27 cellular contexts compared by ENCODE assay signal in the genomic region with DNA sequence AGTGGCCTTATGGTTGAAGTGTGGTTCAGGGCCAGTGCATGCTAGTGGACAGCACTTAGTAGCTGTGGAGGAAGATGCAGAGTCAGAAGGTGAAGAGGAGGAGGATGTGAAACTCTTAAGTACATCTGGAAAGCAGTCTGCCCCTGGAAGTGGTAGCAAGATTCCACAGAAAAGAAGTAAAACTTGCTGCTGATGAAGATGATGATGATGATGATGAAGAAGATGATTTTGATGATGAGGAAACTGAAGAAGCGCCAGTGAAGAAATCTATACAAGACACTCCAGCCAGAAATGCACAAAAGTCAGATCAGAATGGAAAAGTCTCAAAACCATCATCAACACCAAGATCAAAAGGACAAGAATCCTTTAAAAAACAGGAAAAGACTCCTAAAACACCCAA. TPM values are rescaled to one million over a fixed set of nuclear protein-coding genes. Genes with fewer than 3 reads are reported as not detected.
"Had no signal": no experiment of that assay in that cellular context is flagged by ENCODE, and none has a peak within 500 bp of the region (broad histone marks: within the 10 kb centered on the region; RNA-seq: fewer than 3 reads in every experiment).

No MANE protein-coding gene starts in this region.

- DNase-seq: natural killer cell; occipital lobe; ovary; psoas muscle; spleen; stimulated activated CD4-positive, alpha-beta T cell treated with anti-CD3 and anti-CD28 coated beads, Interleukin-12 subunit alpha, Interleukin-12 subunit beta, amount 100 ng/mL, for 4 hours; stimulated activated CD4-positive, alpha-beta T cell treated with anti-CD3 and anti-CD28 coated beads, Interleukin-1b, Interleukin-23, amount 100 ng/mL, for 48 hours; stimulated activated CD4-positive, alpha-beta T cell treated with anti-CD3 and anti-CD28 coated beads, Interleukin-4, amount 100 ng/mL, for 1 hour; stimulated activated CD4-positive, alpha-beta T cell treated with anti-CD3 and anti-CD28 coated beads, Interleukin-4, amount 100 ng/mL, for 4 hours; stimulated activated CD8-positive, alpha-beta memory T cell treated with anti-CD3 and anti-CD28 coated beads, Interleukin-4, amount 100 ng/mL, for 48 hours; stimulated activated naive CD4-positive, alpha-beta T cell; stimulated activated naive CD8-positive, alpha-beta T cell treated with anti-CD3 and anti-CD28 coated beads, Interleukin-15, amount 100 ng/mL, for 72 hours; stimulated activated naive CD8-positive, alpha-beta T cell treated with anti-CD3 and anti-CD28 coated beads, Interleukin-15, Interleukin-2, amounts not matched to agents 100 U/mL and 50 U/mL, for 24 hours; substantia nigra; testis; tibial artery; transverse colon; upper lobe of right lung; uterus had no signal

- H3K79me2 ChIP-seq: parathyroid adenoma had no signal

- H3K27me3 ChIP-seq: neural progenitor cell, ovary, testis, upper lobe of right lung, uterus had no signal

- H3K27ac ChIP-seq: neural progenitor cell, ovary, parathyroid adenoma, psoas muscle, skin epidermis, spleen, suprapubic skin, testis, tibial artery, transverse colon, upper lobe of right lung, uterus had no signal

- H3K4me3 ChIP-seq: neural progenitor cell, ovary, psoas muscle, skin epidermis, smooth muscle cell, spleen, suprapubic skin, testis, tibial artery, transverse colon, upper lobe of right lung, uterus had no signal

- H3K4me1 ChIP-seq: parathyroid adenoma, psoas muscle, spleen, suprapubic skin, testis, tibial artery, transverse colon, upper lobe of right lung, uterus had no signal

- H2AFZ ChIP-seq: neural progenitor cell, parathyroid adenoma had no signal

- H3K9ac ChIP-seq: neural progenitor cell, parathyroid adenoma had no signal

- H3K36me3 ChIP-seq: neural progenitor cell, ovary, spleen, suprapubic skin, tibial artery, transverse colon, upper lobe of right lung, uterus had no signal

- H3K4me2 ChIP-seq: neural progenitor cell, smooth muscle cell had no signal

- H3K9me3 ChIP-seq: ovary, psoas muscle, suprapubic skin, testis, tibial artery, transverse colon, upper lobe of right lung, uterus had no signal

- ATAC-seq: natural killer cell; psoas muscle; right cardiac atrium; sciatic nerve; stimulated activated memory B cell treated with anti-CD40 and anti-IgM and Interleukin-4, amounts not matched to agents 10 μg/mL and 1 μg/mL and 100 μg/mL, for 72 hours; stimulated activated naive CD8-positive, alpha-beta T cell treated with anti-CD3 and anti-CD28 coated beads, Interleukin-15, amount 100 ng/mL, for 72 hours; stimulated activated naive CD8-positive, alpha-beta T cell treated with anti-CD3 and anti-CD28 coated beads, Interleukin-15, Interleukin-2, amounts not matched to agents 100 U/mL and 50 U/mL, for 24 hours; upper lobe of right lung had no signal

RNA-seq across cellular contexts. Expression of gene MDFI, which starts 28.9 kb away (rescaled TPM):
- total RNA-seq: natural killer cell had no signal
